Comparison of ENCODE assay signal across 1 cellular context in the genomic region with DNA sequence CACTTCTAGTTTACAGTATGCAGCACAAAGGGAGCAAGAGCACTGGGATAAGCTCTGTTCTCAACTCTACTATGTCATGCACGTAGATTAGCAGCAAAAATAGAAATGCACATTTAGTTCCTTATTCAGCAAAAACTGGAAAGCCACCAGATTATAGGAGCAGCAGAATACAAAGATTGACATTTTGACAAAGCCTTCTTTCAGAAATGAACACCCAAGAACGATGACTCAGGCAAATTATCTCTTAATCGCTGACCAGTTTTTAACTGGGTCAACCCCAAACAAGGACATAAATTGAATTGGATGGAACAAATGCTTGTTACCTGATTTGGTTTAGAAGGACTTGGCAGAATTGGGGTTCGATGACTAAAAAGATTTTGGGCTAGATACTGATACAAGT.
TF ChIP-seq lines count a peak whose summit lies in the region.

No MANE protein-coding gene starts in this region.

TF ChIP-seq in IMR-90, 13 proteins besides CTCF, POLR2A, EP300 and RAD21 (continued from another document):
- TF ChIP-seq, protein P1, sequence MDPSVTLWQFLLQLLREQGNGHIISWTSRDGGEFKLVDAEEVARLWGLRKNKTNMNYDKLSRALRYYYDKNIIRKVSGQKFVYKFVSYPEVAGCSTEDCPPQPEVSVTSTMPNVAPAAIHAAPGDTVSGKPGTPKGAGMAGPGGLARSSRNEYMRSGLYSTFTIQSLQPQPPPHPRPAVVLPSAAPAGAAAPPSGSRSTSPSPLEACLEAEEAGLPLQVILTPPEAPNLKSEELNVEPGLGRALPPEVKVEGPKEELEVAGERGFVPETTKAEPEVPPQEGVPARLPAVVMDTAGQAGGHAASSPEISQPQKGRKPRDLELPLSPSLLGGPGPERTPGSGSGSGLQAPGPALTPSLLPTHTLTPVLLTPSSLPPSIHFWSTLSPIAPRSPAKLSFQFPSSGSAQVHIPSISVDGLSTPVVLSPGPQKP (IDR thresholded peaks at IDR 0.05; ENCODE audit: borderline replicate concordance, low read depth, low read length) = no peak
